In the genomic region with DNA sequence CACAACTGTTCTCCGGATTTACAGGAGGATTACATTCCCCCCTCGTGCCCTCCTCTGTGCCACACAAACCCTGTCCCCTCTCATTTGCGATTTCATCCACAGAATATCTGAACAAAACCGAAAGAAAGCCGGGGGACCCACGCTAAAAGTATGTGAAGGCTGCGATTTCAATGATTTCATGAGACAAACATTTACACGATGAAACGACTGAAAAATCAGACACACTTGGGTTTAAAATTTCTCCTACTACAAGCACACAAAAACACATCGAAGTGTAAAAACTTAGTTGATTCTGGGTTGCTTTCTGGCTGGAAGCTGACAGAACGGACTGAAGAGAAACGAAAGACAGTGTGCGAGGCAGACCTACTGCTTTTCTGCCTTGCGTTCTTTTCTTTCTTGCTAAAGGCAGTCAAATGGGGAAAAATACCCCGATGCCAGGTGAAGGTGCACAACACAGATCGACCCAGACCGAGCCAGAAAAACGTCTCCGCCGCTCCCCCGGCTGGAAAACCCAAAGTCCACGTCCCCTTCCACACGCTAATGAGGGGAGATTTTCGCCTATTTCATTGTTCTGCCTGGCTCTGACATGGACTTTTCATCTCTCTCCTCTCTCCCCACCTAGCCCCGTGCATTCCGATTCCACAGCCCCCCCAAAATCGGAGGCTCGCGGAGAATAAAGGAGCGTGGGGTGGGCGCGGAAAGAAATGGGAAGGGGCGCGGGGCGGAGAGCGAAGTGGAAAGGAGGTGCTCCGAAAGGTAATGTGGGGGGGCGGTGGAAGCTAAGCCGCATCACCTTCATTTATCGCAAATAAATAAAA, we compare ENCODE assay signal across 8 cellular contexts. TPM values are rescaled to one million over a fixed set of nuclear protein-coding genes. Genes with fewer than 3 reads are reported as not detected.
DNase-seq lines count a peak whose midpoint lies in the region; ATAC-seq and TF ChIP-seq lines count a peak whose summit lies in the region.

No MANE protein-coding gene starts in this region.

- no peaks in the 10 kb centered on the region for H3K9me3 ChIP-seq in OCI-LY3 (ENCODE audit: insufficient read depth, low read length)
- H3K9me3 ChIP-seq in right cardiac atrium (ENCODE audit: control insufficient read depth, low read length): no peaks in the 10 kb centered on the region

- no peak overlapping the region for H3K27ac ChIP-seq in OCI-LY3 (ENCODE audit: low read length)
- peak overlapping the region; percentile 99 for H3K27ac ChIP-seq in right cardiac atrium (ENCODE audit: low read length)

- peaks cover 4% of the 10 kb centered on the region for H3K36me3 Mint-ChIP-seq in progenitor cell of endocrine pancreas (ENCODE audit: insufficient read depth)

- H3K4me1 Mint-ChIP-seq in progenitor cell of endocrine pancreas (ENCODE audit: low read depth): peaks cover 44% of the 10 kb centered on the region

- POLR2A ChIA-PET in BJ (lab: Charles Lee): no interaction called here

- H2AFZ ChIP-seq in OCI-LY3 (ENCODE audit: low read depth, low read length): peak overlapping the region; percentile 38; the same call in 1 of the 2 replicates

- TF ChIP-seq CTCF in BJ (IDR thresholded peaks at IDR 0.05; ENCODE audit: insufficient read depth, low read depth, low read length) (no peak), OCI-LY3 (IDR thresholded peaks at IDR 0.05; ENCODE audit: low read depth, low read length) (no peak), progenitor cell of endocrine pancreas (IDR thresholded peaks at IDR 0.05; ENCODE audit: unreplicated experiment) (no peak)

- H3K4me3 ChIP-seq in BJ (ENCODE audit: low read depth, low read length) (peak overlapping the region; percentile 83), OCI-LY3 (ENCODE audit: low read length) (peak overlapping the region; percentile 76), right cardiac atrium (ENCODE audit: low read length) (peak overlapping the region; percentile 100)

- WGBS in right cardiac atrium: under 1% methylated on average over 40 of the region's 40 CpGs

- peak overlapping the region; percentile 99 for H3K27ac Mint-ChIP-seq in progenitor cell of endocrine pancreas

- intact Hi-C loops in right cardiac atrium (cut with DNase I): loop anchor here in 3 of 4 donors (5.0 to 10.0 kb wide), 4 partner anchors 119 to 226 kb away; no protein-coding TSS in a partner anchor

- peaks cover 28% of the 10 kb centered on the region for H3K4me1 ChIP-seq in OCI-LY3 (ENCODE audit: low read length)
- H3K4me1 ChIP-seq in right cardiac atrium (ENCODE audit: control insufficient read depth, insufficient read depth, low read length): peaks cover 5% of the 10 kb centered on the region

- DNase-seq in BJ (ENCODE audit: low read depth): no peak
- DNase-seq in amniotic epithelial cell (ENCODE audit: low read depth): peak; percentile 44
- DNase-seq in right cardiac atrium: peak in 1 of 3 donors; percentile 28
- DNase-seq in progenitor cell of endocrine pancreas (ENCODE audit: low spot score, unreplicated experiment): peak; percentile 12
- no peak for DNase-seq in stimulated activated CD8-positive, alpha-beta memory T cell treated with anti-CD3 and anti-CD28 coated beads, Interleukin-4, amount 100 ng/mL, for 48 hours

- CTCF ChIA-PET in BJ (lab: Yijun Ruan, JAX): interaction anchor here (0.6 to 4.7 kb wide), 4 partner anchors 10 to 157 kb away, joined by 3 to 22 read pairs (median 3); no protein-coding TSS in a partner anchor

- H3K36me3 ChIP-seq in BJ (ENCODE audit: control insufficient read depth, insufficient read depth, low read length) (no peaks in the 10 kb centered on the region), OCI-LY3 (replicated peaks; ENCODE audit: low read depth, low read length) (no peaks in the 10 kb centered on the region)

- H3K4me3 Mint-ChIP-seq in progenitor cell of endocrine pancreas (ENCODE audit: low read depth): peak overlapping the region; percentile 95

- H3K79me2 ChIP-seq in OCI-LY3 (ENCODE audit: low read length): no peaks in the 10 kb centered on the region

- peak; percentile 30 for ATAC-seq in GM21447 (IDR thresholded peaks at IDR 0.05; ENCODE audit: unreplicated experiment)
- peak in 1 of 2 donors; percentile 4 for ATAC-seq in right cardiac atrium
- no peak for ATAC-seq in GM18861 (IDR thresholded peaks at IDR 0.05; ENCODE audit: unreplicated experiment)

- H4K20me1 ChIP-seq in OCI-LY3 (ENCODE audit: insufficient read depth, low read length): peaks cover 13% of the 10 kb centered on the region

- peaks cover 13% of the 10 kb centered on the region for H3K27me3 Mint-ChIP-seq in progenitor cell of endocrine pancreas

- no peaks in the 10 kb centered on the region for H3K9me3 Mint-ChIP-seq in progenitor cell of endocrine pancreas (ENCODE audit: low read depth)

- H3K9ac ChIP-seq in OCI-LY3 (ENCODE audit: low read length): peak overlapping the region; percentile 46

- peaks cover 11% of the 10 kb centered on the region for H3K27me3 ChIP-seq in BJ (ENCODE audit: control insufficient read depth, insufficient read depth, low read length)
- H3K27me3 ChIP-seq in OCI-LY3 (ENCODE audit: low read depth, low read length): peaks cover 69% of the 10 kb centered on the region
- no peaks in the 10 kb centered on the region for H3K27me3 ChIP-seq in right cardiac atrium (ENCODE audit: control insufficient read depth, insufficient read depth)

- H3K4me2 ChIP-seq in OCI-LY3 (ENCODE audit: low read length): peak overlapping the region; percentile 88

RNA-seq across cellular contexts. Expression of a gene that starts 1.1 kb away (rescaled TPM):
- polyA plus RNA-seq in BJ (2011; rRNA removed): 2.9 and 3.6 TPM in 2 replicates
- polyA minus RNA-seq in BJ (2011; rRNA and poly(A)+ RNA removed): 10.3 and 10.7 TPM in 2 replicates
- 100 to 1,000 TPM in 2 of 4 donors, 10 to 100 TPM in 2; 92.6 to 131 (median 113) TPM for total RNA-seq in right cardiac atrium
- polyA plus RNA-seq in right cardiac atrium: 72.1 TPM
- total RNA-seq in progenitor cell of endocrine pancreas: 136 and 146 TPM in 2 replicates

RNA-seq across cellular contexts. Expression of a gene that starts 52.4 kb away (rescaled TPM):
- polyA plus RNA-seq in BJ (2011; rRNA removed): 0.16 and 0.18 TPM in 2 replicates
- polyA minus RNA-seq in BJ (2011; rRNA and poly(A)+ RNA removed): not detected in 2 replicates
- total RNA-seq in right cardiac atrium: 1 to 10 TPM; 5.8 to 9.1 (median 7.2) TPM
- polyA plus RNA-seq in right cardiac atrium: 3.1 TPM
- 10.4 and 12.5 TPM in 2 replicates for total RNA-seq in progenitor cell of endocrine pancreas

Comparison
In these comparisons a context has a peak if more than half of its experiments do, and no peak if none do; other contexts are left out.
1. DNase-seq: peak in amniotic epithelial cell (single experiment) and progenitor cell of endocrine pancreas (single experiment); none in BJ (single experiment) and stimulated activated CD8-positive, alpha-beta memory T cell treated with anti-CD3 and anti-CD28 coated beads, Interleukin-4, amount 100 ng/mL, for 48 hours (single experiment).
2. Peak in every context shown above with its lines, with median percentiles within 50 percentile points of each other: H3K4me3 ChIP-seq.